Comparison of ENCODE assay signal across 8 cellular contexts in genomic region chr6:64330694-64331309, GRCh38.
A peak's percentile ranks its signal among the peaks of the same experiment; 100 is the strongest.
DNase-seq lines count a peak whose midpoint lies in the region; ATAC-seq and TF ChIP-seq lines count a peak whose summit lies in the region.

No MANE protein-coding gene starts in this region.

- H3K27ac Mint-ChIP-seq in activated CD4-positive, alpha-beta memory T cell treated with anti-CD3 and anti-CD28 coated beads, Interleukin-2, amount 10 ng/mL, durations not matched to agents 7 days and 5 days, result no peak overlapping the region

- H3K4me3 Mint-ChIP-seq in activated CD4-positive, alpha-beta memory T cell treated with anti-CD3 and anti-CD28 coated beads, Interleukin-2, amount 10 ng/mL, durations not matched to agents 7 days and 5 days, result no peak overlapping the region

- H3K4me3 ChIP-seq in left ventricle myocardium inferior (no peak overlapping the region), skeletal muscle cell (ENCODE audit: low read depth, low read length) (no peak overlapping the region)

- H3K36me3 ChIP-seq in left ventricle myocardium inferior, result no peaks in the 10 kb centered on the region

- peak; percentile 46 for ATAC-seq in GM19452 (IDR thresholded peaks at IDR 0.05; ENCODE audit: unreplicated experiment)

- H3K4me1 Mint-ChIP-seq in activated CD4-positive, alpha-beta memory T cell treated with anti-CD3 and anti-CD28 coated beads, Interleukin-2, amount 10 ng/mL, durations not matched to agents 7 days and 5 days, result no peaks in the 10 kb centered on the region

- peaks cover 9% of the 10 kb centered on the region for H3K9me3 Mint-ChIP-seq in activated CD4-positive, alpha-beta memory T cell treated with anti-CD3 and anti-CD28 coated beads, Interleukin-2, amount 10 ng/mL, durations not matched to agents 7 days and 5 days

- CTCF ChIA-PET in activated CD4-positive, alpha-beta memory T cell treated with anti-CD3 and anti-CD28 coated beads, Interleukin-2, amount 10 ng/mL, durations not matched to agents 7 days and 5 days (lab: Charles Lee), result interaction anchor here (0.8 to 1.5 kb wide), 3 partner anchors 13 to 979 kb away, joined by 3 to 5 read pairs (median 3); no protein-coding TSS in a partner anchor

- no peak overlapping the region for H3K27ac ChIP-seq in left ventricle myocardium inferior (replicated peaks)

- POLR2A ChIA-PET in activated CD4-positive, alpha-beta memory T cell treated with anti-CD3 and anti-CD28 coated beads, Interleukin-2, amount 10 ng/mL, durations not matched to agents 7 days and 5 days (lab: Charles Lee), result no interaction called here

- H3K4me1 ChIP-seq in left ventricle myocardium inferior, result no peaks in the 10 kb centered on the region

- H3K27me3 Mint-ChIP-seq in activated CD4-positive, alpha-beta memory T cell treated with anti-CD3 and anti-CD28 coated beads, Interleukin-2, amount 10 ng/mL, durations not matched to agents 7 days and 5 days, result no peaks in the 10 kb centered on the region

- peak; percentile 69 for TF ChIP-seq CTCF in left ventricle myocardium inferior (IDR thresholded peaks at IDR 0.05; ENCODE audit: borderline replicate concordance)

- no peaks in the 10 kb centered on the region for H3K9me3 ChIP-seq in left ventricle myocardium inferior (replicated peaks)

- intact Hi-C loops in left ventricle myocardium inferior (cut with micrococcal nuclease), result loop anchor here (5.0 to 10.0 kb wide), 2 partner anchors 316 to 409 kb away; no protein-coding TSS in a partner anchor

- H3K27me3 ChIP-seq in left ventricle myocardium inferior (ENCODE audit: low read depth), result no peaks in the 10 kb centered on the region

- peak; percentile 5 for DNase-seq in DMS 273 treated with DMSO at 0.1 percent for 48 hours (lab: John Stamatoyannopoulos, UW)
- DNase-seq in NCI-H1105 treated with DMSO at 0.1 percent for 48 hours (lab: John Stamatoyannopoulos, UW), result peak; percentile 50
- DNase-seq in activated CD4-positive, alpha-beta memory T cell treated with anti-CD3 and anti-CD28 coated beads, Interleukin-2, amount 10 ng/mL, durations not matched to agents 7 days and 5 days, result peak; percentile 34
- peak; percentile 58 for DNase-seq in left ventricle myocardium inferior
- DNase-seq in skeletal muscle cell (ENCODE audit: low read depth), result peak; percentile 21
- DNase-seq in NCI-H2029 treated with DMSO at 0.1 percent for 48 hours (lab: John Stamatoyannopoulos, UW), result no peak
- DNase-seq in cortex of kidney (lab: John Stamatoyannopoulos, UW), result no peak

- no peaks in the 10 kb centered on the region for H3K36me3 Mint-ChIP-seq in activated CD4-positive, alpha-beta memory T cell treated with anti-CD3 and anti-CD28 coated beads, Interleukin-2, amount 10 ng/mL, durations not matched to agents 7 days and 5 days (ENCODE audit: low read depth)

Comparison
In these comparisons a context has a peak if more than half of its experiments do, and no peak if none do; other contexts are left out.
1. DNase-seq: peak in DMS 273 treated with DMSO at 0.1 percent for 48 hours (single experiment), NCI-H1105 treated with DMSO at 0.1 percent for 48 hours (single experiment), activated CD4-positive, alpha-beta memory T cell treated with anti-CD3 and anti-CD28 coated beads, Interleukin-2, amount 10 ng/mL, durations not matched to agents 7 days and 5 days (single experiment), left ventricle myocardium inferior (single experiment) and skeletal muscle cell (single experiment); none in NCI-H2029 treated with DMSO at 0.1 percent for 48 hours (single experiment) and cortex of kidney (single experiment).